7 cellular contexts compared by ENCODE assay signal in the genomic region with DNA sequence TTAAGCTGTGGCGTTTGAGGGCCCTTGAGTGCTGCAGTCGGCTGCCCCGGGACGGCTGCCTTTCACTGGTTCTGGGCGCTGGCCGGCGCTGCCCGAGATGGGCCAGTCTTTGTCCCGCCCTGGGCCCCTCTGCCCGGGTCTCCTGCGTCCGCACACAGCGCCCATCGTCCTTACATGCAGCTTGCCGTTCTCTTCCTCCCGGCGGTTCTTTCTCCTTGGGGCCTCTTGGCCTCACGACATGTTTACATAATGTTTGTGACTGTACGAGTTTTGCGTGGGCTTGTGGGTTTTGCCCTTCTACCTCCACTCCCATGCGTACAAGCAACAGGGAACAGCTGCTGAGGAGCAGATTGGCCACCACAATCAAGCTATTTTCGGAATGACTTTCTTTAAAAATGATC. TPM values are rescaled to one million over a fixed set of nuclear protein-coding genes. Genes with fewer than 3 reads are reported as not detected.
DNase-seq lines count a peak whose midpoint lies in the region; ATAC-seq and TF ChIP-seq lines count a peak whose summit lies in the region.

No MANE protein-coding gene starts in this region.

- no peak overlapping the region for H4K5ac ChIP-seq in mesendoderm (ENCODE audit: low read length)

- H3K9me3 Mint-ChIP-seq in activated CD4-positive, alpha-beta T cell treated with anti-CD3 and anti-CD28 coated beads, Interleukin-2, amount 10 ng/mL, durations not matched to agents 7 days and 5 days, result no peaks in the 10 kb centered on the region
- H3K9me3 Mint-ChIP-seq in stimulated activated memory B cell treated with anti-CD40 and anti-IgM and Interleukin-4, amounts not matched to agents 10 μg/mL and 1 μg/mL and 100 μg/mL, for 72 hours, result no peaks in the 10 kb centered on the region

- H3K36me3 ChIP-seq in HUES6 (ENCODE audit: control insufficient read depth, insufficient read depth, low read length) (no peaks in the 10 kb centered on the region), endocrine pancreas (ENCODE audit: control insufficient read depth, insufficient read depth, low read length) (no peaks in the 10 kb centered on the region), mesendoderm (ENCODE audit: control insufficient read depth, insufficient read depth, low read length) (no peaks in the 10 kb centered on the region)

- peak overlapping the region; percentile 72 for H3K4me2 ChIP-seq in mesendoderm (ENCODE audit: low read length)

- no peaks in the 10 kb centered on the region for H3K9me3 ChIP-seq in HUES6 (ENCODE audit: control insufficient read depth, insufficient read depth, low read depth, low read length)
- H3K9me3 ChIP-seq in endocrine pancreas (ENCODE audit: control insufficient read depth, low read length), result no peaks in the 10 kb centered on the region

- CTCF ChIA-PET in activated CD4-positive, alpha-beta T cell treated with anti-CD3 and anti-CD28 coated beads, Interleukin-2, amount 10 ng/mL, durations not matched to agents 7 days and 5 days (lab: Charles Lee), result interaction anchor here (0.8 to 1.8 kb wide), 6 partner anchors 9 to 139 kb away, joined by 3 to 5 read pairs (median 3); a partner anchor contains a TSS

- H3K79me1 ChIP-seq in mesendoderm (ENCODE audit: low read length), result peaks cover 3% of the 10 kb centered on the region

- no peaks in the 10 kb centered on the region for H3K36me3 Mint-ChIP-seq in activated CD4-positive, alpha-beta T cell treated with anti-CD3 and anti-CD28 coated beads, Interleukin-2, amount 10 ng/mL, durations not matched to agents 7 days and 5 days (ENCODE audit: low read depth)
- no peaks in the 10 kb centered on the region for H3K36me3 Mint-ChIP-seq in stimulated activated memory B cell treated with anti-CD40 and anti-IgM and Interleukin-4, amounts not matched to agents 10 μg/mL and 1 μg/mL and 100 μg/mL, for 72 hours

- peak overlapping the region; percentile 18 for H3K4ac ChIP-seq in mesendoderm (ENCODE audit: low read depth, low read length)

- H3K27ac Mint-ChIP-seq in activated CD4-positive, alpha-beta T cell treated with anti-CD3 and anti-CD28 coated beads, Interleukin-2, amount 10 ng/mL, durations not matched to agents 7 days and 5 days, result peak overlapping the region; percentile 91
- peak overlapping the region; percentile 97 for H3K27ac Mint-ChIP-seq in stimulated activated memory B cell treated with anti-CD40 and anti-IgM and Interleukin-4, amounts not matched to agents 10 μg/mL and 1 μg/mL and 100 μg/mL, for 72 hours

- no peak overlapping the region for H2BK15ac ChIP-seq in mesendoderm (replicated peaks; ENCODE audit: low read depth)

- peak overlapping the region; percentile 56 for H2BK5ac ChIP-seq in mesendoderm (ENCODE audit: low read length)

- H3K4me3 Mint-ChIP-seq in activated CD4-positive, alpha-beta T cell treated with anti-CD3 and anti-CD28 coated beads, Interleukin-2, amount 10 ng/mL, durations not matched to agents 7 days and 5 days, result peak overlapping the region; percentile 87
- peak overlapping the region; percentile 97 for H3K4me3 Mint-ChIP-seq in stimulated activated memory B cell treated with anti-CD40 and anti-IgM and Interleukin-4, amounts not matched to agents 10 μg/mL and 1 μg/mL and 100 μg/mL, for 72 hours

- H3K4me1 ChIP-seq in HUES6 (ENCODE audit: control insufficient read depth, insufficient read depth, low read length) (peaks cover 19% of the 10 kb centered on the region), endocrine pancreas (ENCODE audit: control insufficient read depth, insufficient read depth, low read length) (peaks cover 25% of the 10 kb centered on the region), mesendoderm (ENCODE audit: control insufficient read depth, low read depth, low read length) (peaks cover 3% of the 10 kb centered on the region)

- no peak for TF ChIP-seq CTCF in GM10266 (IDR thresholded peaks at IDR 0.05; ENCODE audit: control insufficient read depth, insufficient read depth, low read depth, missing control alignments)

- no peak overlapping the region for H2AK5ac ChIP-seq in mesendoderm (ENCODE audit: low read length)

- H3K4me3 ChIP-seq in HUES6 (ENCODE audit: low read depth, low read length) (peak overlapping the region; percentile 67), endocrine pancreas (ENCODE audit: control insufficient read depth, insufficient read depth, low read length) (peak overlapping the region; percentile 100), mesendoderm (ENCODE audit: low read length) (peak overlapping the region; percentile 83)

- DNase-seq in GM10266 (ENCODE audit: extremely low spot score) (peak; percentile 61), mesendoderm (no peak)
- DNase-seq in activated CD4-positive, alpha-beta T cell treated with anti-CD3 and anti-CD28 coated beads, Interleukin-2, amount 10 ng/mL, durations not matched to agents 7 days and 5 days, result peak; percentile 35

- H3K27ac ChIP-seq in HUES6 (ENCODE audit: low read depth, low read length) (peak overlapping the region; percentile 87), mesendoderm (ENCODE audit: low read depth, low read length) (peak overlapping the region; percentile 78)

- H3K56ac ChIP-seq in mesendoderm (ENCODE audit: low read length), result peak overlapping the region; percentile 95

- no peak overlapping the region for H4K8ac ChIP-seq in mesendoderm (ENCODE audit: low read depth, low read length)

- peak; percentile 25 for ATAC-seq in GM21576 (IDR thresholded peaks at IDR 0.05; ENCODE audit: unreplicated experiment)
- peak; percentile 65 for ATAC-seq in stimulated activated memory B cell treated with anti-CD40 and anti-IgM and Interleukin-4, amounts not matched to agents 10 μg/mL and 1 μg/mL and 100 μg/mL, for 72 hours

- H3K79me2 ChIP-seq in mesendoderm (ENCODE audit: control insufficient read depth, insufficient read depth, low read length), result peaks cover 8% of the 10 kb centered on the region

- H3K27me3 ChIP-seq in HUES6 (ENCODE audit: control insufficient read depth, insufficient read depth, low read length), result no peaks in the 10 kb centered on the region
- H3K27me3 ChIP-seq in endocrine pancreas (ENCODE audit: control insufficient read depth, insufficient read depth, low read length), result no peaks in the 10 kb centered on the region
- no peaks in the 10 kb centered on the region for H3K27me3 ChIP-seq in mesendoderm (ENCODE audit: insufficient read depth, low read length, poor library complexity)

- H3K27me3 Mint-ChIP-seq in activated CD4-positive, alpha-beta T cell treated with anti-CD3 and anti-CD28 coated beads, Interleukin-2, amount 10 ng/mL, durations not matched to agents 7 days and 5 days, result peaks cover 12% of the 10 kb centered on the region
- peaks cover 9% of the 10 kb centered on the region for H3K27me3 Mint-ChIP-seq in stimulated activated memory B cell treated with anti-CD40 and anti-IgM and Interleukin-4, amounts not matched to agents 10 μg/mL and 1 μg/mL and 100 μg/mL, for 72 hours

- H2BK120ac ChIP-seq in mesendoderm (ENCODE audit: low read depth, low read length), result no peak overlapping the region

- POLR2A ChIA-PET in activated CD4-positive, alpha-beta T cell treated with anti-CD3 and anti-CD28 coated beads, Interleukin-2, amount 10 ng/mL, durations not matched to agents 7 days and 5 days (lab: Charles Lee), result interaction anchor here (1.0 kb wide), 1 partner anchor 32 kb away, joined by 3 read pairs; no protein-coding TSS in a partner anchor

- peak overlapping the region; percentile 62 for H3K18ac ChIP-seq in mesendoderm (ENCODE audit: low read length)

- H3K9ac ChIP-seq in HUES6 (ENCODE audit: low read length), result peak overlapping the region; percentile 95
- H3K9ac ChIP-seq in endocrine pancreas (ENCODE audit: control insufficient read depth, insufficient read depth, low read length), result peak overlapping the region; percentile 96
- peak overlapping the region; percentile 96 for H3K9ac ChIP-seq in mesendoderm (ENCODE audit: low read length)

- no CpG with 5 or more reads among the region's 22 CpGs for WGBS in mesendoderm (ENCODE audit: extremely low coverage, insufficient coverage, low lambda C conversion rate)

- H3K23ac ChIP-seq in mesendoderm (ENCODE audit: low read length), result peak overlapping the region; percentile 81

- H3K4me1 Mint-ChIP-seq in activated CD4-positive, alpha-beta T cell treated with anti-CD3 and anti-CD28 coated beads, Interleukin-2, amount 10 ng/mL, durations not matched to agents 7 days and 5 days, result peaks cover 24% of the 10 kb centered on the region
- H3K4me1 Mint-ChIP-seq in stimulated activated memory B cell treated with anti-CD40 and anti-IgM and Interleukin-4, amounts not matched to agents 10 μg/mL and 1 μg/mL and 100 μg/mL, for 72 hours, result peaks cover 22% of the 10 kb centered on the region

RNA-seq across cellular contexts. Expression of a gene that starts 0.6 kb away (rescaled TPM):
- total RNA-seq in activated CD4-positive, alpha-beta T cell treated with anti-CD3 and anti-CD28 coated beads, Interleukin-2, amount 10 ng/mL, durations not matched to agents 7 days and 5 days, result 10 to 100 TPM; 74.0 to 95.3 TPM
- polyA plus RNA-seq in mesendoderm (2013, experiment 1 of 2), result 124 TPM
- polyA plus RNA-seq in mesendoderm (2013, experiment 2 of 2), result 126 TPM
